Comparison of ENCODE assay signal across 12 cellular contexts in genomic region chr15:71572452-71573053, GRCh38.
DNase-seq lines count a peak whose midpoint lies in the region; ATAC-seq, FAIRE-seq and TF ChIP-seq lines count a peak whose summit lies in the region.
"Had no signal": no experiment of that assay in that cellular context is flagged by ENCODE, and none has a peak within 500 bp of the region (broad histone marks: within the 10 kb centered on the region; RNA-seq: fewer than 3 reads in every experiment).

No MANE protein-coding gene starts in this region.

- peak; percentile 35 to 81 (median 50) for ATAC-seq in heart left ventricle

- DNase-seq in astrocyte of the cerebellum (ENCODE audit: low read depth) = no peak
- DNase-seq in heart left ventricle = no peak
- peak; percentile 29 for DNase-seq in pulmonary artery endothelial cell (ENCODE audit: low read depth, low spot score)
- DNase-seq in OCI-M1 (lab: John Stamatoyannopoulos, UW) = no peak
- no peak for DNase-seq in HTR-8/SVneo (ENCODE audit: insufficient read length, low spot score)
- DNase-seq in GM20000 (ENCODE audit: low spot score) = no peak
- DNase-seq in NCI-H524 (lab: John Stamatoyannopoulos, UW) = no peak
- DNase-seq: activated gamma-delta T cell, DND-41, NCI-H187, psoas muscle had no signal

- no peaks in the 10 kb centered on the region for H3K27me3 ChIP-seq in heart left ventricle

- peaks cover 0 to 19% (median 0%) of the 10 kb centered on the region in 12 donors for H3K4me1 ChIP-seq in heart left ventricle
- H3K4me1 ChIP-seq: psoas muscle had no signal

- no peak for TF ChIP-seq POLR2A in heart left ventricle (IDR thresholded peaks at IDR 0.05)

- peak; percentile 28 for TF ChIP-seq RAD21 in Ishikawa (IDR thresholded peaks at IDR 0.05; ENCODE audit: low read depth)

- in situ Hi-C loops in astrocyte of the cerebellum (cut with HindIII; ENCODE audit: low sequenced_read_pairs) = no loop called here

- peak; percentile 33 for TF ChIP-seq CTCF in astrocyte of the cerebellum (IDR thresholded peaks at IDR 0.05; ENCODE audit: low read depth, low read length, missing control alignments)
- TF ChIP-seq CTCF in heart left ventricle (IDR thresholded peaks at IDR 0.05) = peak in 6 of 12 donors; percentile 9 to 27 (median 18)
- TF ChIP-seq CTCF in GM20000 (IDR thresholded peaks at IDR 0.05; ENCODE audit: extremely low read depth, missing control alignments) = no peak

- no peak overlapping the region for H3K4me3 ChIP-seq in astrocyte of the cerebellum (ENCODE audit: low read depth, low read length)
- H3K4me3 ChIP-seq in heart left ventricle = no peak overlapping the region
- H3K4me3 ChIP-seq: psoas muscle had no signal

- no peaks in the 10 kb centered on the region for H3K36me3 ChIP-seq in heart left ventricle

- 58 to 79% (median 72%) methylated on average over 5 of the region's 5 CpGs for WGBS in heart left ventricle, 4 donors

- no peak for FAIRE-seq in HTR-8/SVneo (lab: Jason Lieb, UNC)

- peaks cover 0 to 3% (median 0%) of the 10 kb centered on the region in 12 donors for H3K9me3 ChIP-seq in heart left ventricle
- H3K9me3 ChIP-seq: psoas muscle had no signal

- peak overlapping the region in 1 of 12 donors; percentile 25 for H3K27ac ChIP-seq in heart left ventricle
- H3K27ac ChIP-seq: psoas muscle had no signal

- no peak for TF ChIP-seq EP300 in Ishikawa (IDR thresholded peaks at IDR 0.05; ENCODE audit: borderline replicate concordance)

- intact Hi-C loops in heart left ventricle (cut with DNase I) = loop anchor here in 8 of 10 donors (5.0 to 10.0 kb wide), 7 partner anchors 80 to 162 kb away; no protein-coding TSS in a partner anchor

TF ChIP-seq in Ishikawa, 13 proteins besides CTCF, POLR2A, EP300 and RAD21:
- TF ChIP-seq YY1 (IDR thresholded peaks at IDR 0.05; ENCODE audit: low read depth) (no peak), TCF12 (IDR thresholded peaks at IDR 0.05; ENCODE audit: low read depth) (no peak), CREB1 (IDR thresholded peaks at IDR 0.05; ENCODE audit: low read depth) (no peak), USF1 (IDR thresholded peaks at IDR 0.05) (no peak), EGR1 (IDR thresholded peaks at IDR 0.05) (no peak), FOXM1 (IDR thresholded peaks at IDR 0.05; ENCODE audit: borderline replicate concordance, low read depth) (no peak), TEAD4 (IDR thresholded peaks at IDR 0.05) (no peak; the same call in 1 of the 2 replicates)
